In genomic region chr7:155519358-155519757, GRCh38 we compare ENCODE assay signal across 6 cellular contexts. TPM values are rescaled to one million over a fixed set of nuclear protein-coding genes. Genes with fewer than 3 reads are reported as not detected.
"Had no signal": no experiment of that assay in that cellular context is flagged by ENCODE, and none has a peak within 500 bp of the region (broad histone marks: within the 10 kb centered on the region; RNA-seq: fewer than 3 reads in every experiment).

No MANE protein-coding gene starts in this region.

RNA-seq across cellular contexts. Expression of gene CNPY1, which starts 27.0 kb away (rescaled TPM):
- total RNA-seq: HepG2, HT-29, HT1080, IMR-90, K562 had no signal
- polyA plus RNA-seq: HepG2, IgD-negative memory B cell, IMR-90, K562 had no signal
